8 cellular contexts compared by ENCODE assay signal in the genomic region with DNA sequence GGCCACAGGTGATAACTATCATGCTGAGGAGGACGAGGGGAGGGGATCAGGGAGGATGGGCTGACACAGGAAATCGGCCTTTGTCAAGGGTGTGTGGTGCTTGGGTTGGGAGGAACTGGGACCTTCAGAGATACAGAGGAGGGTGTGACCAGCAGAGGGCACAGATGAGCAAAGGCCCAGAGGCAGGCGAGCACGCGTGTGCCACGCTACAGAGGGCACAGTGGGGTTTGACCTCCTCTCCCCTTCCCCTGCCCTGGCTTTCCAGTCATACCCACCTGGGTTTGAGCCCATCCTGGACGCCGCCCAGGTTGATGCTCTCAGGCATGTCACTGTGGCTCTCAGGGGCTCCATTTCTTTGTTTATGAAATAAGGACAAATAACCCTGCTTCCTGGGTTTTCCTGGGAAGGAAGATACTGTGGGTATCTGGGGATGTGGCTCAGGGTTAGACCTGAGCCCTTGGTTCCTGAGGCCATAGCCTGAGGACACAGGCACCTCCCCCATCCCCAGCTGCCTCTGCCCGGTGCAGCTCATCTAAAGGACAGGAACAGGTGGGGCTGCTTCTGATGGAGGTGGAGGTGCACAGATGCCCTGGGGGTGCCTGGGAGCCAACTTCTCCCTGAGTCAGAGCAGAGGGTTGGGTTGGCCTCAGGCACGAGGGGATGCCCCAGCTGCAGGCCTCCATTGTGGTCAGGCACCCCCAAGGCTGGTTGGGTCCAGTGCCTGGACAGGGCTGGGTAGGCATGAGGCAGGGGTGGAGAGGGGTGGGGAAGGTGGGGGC. TPM values are rescaled to one million over a fixed set of nuclear protein-coding genes. Genes with fewer than 3 reads are reported as not detected.
DNase-seq lines count a peak whose midpoint lies in the region; TF ChIP-seq lines count a peak whose summit lies in the region.

No MANE protein-coding gene starts in this region.

- H3K36me3 ChIP-seq in GM06990 (ENCODE audit: control insufficient read depth, insufficient read depth, low read length): no peaks in the 10 kb centered on the region

- TF ChIP-seq CTCF in GM06990 (IDR thresholded peaks at IDR 0.05; ENCODE audit: insufficient read depth, low read length, poor library complexity, severe bottlenecking) (peak; percentile 94), dorsolateral prefrontal cortex (IDR thresholded peaks at IDR 0.05 in 54 of 56, conservative IDR thresholded peaks at IDR 0.05 in 2 of 56; ENCODE audit: low read depth in 1 of 56, partially characterized antibody in 56 of 56) (peak; percentile 14 to 82 (median 72))

- no peak overlapping the region for H3K4me3 ChIP-seq in GM06990 (replicated peaks; ENCODE audit: low read depth, low read length)
- no peak overlapping the region for H3K4me3 ChIP-seq in dorsolateral prefrontal cortex

- POLR2A ChIA-PET in HEK293T (lab: Yijun Ruan, JAX): interaction anchor here (0.5 to 0.9 kb wide), 2 partner anchors 11 to 138 kb away, joined by 3 read pairs; no protein-coding TSS in a partner anchor

- H3K27me3 ChIP-seq in GM06990 (replicated peaks; ENCODE audit: control insufficient read depth, insufficient read depth, low read length): no peaks in the 10 kb centered on the region
- no peaks in the 10 kb centered on the region for H3K27me3 ChIP-seq in dorsolateral prefrontal cortex

- no peak overlapping the region for H3K27ac ChIP-seq in dorsolateral prefrontal cortex

- intact Hi-C loops in dorsolateral prefrontal cortex (cut with DNase I): loop anchor here (5.0 kb wide), 2 partner anchors 108 to 128 kb away; no protein-coding TSS in a partner anchor

- DNase-seq in GM06990 (ENCODE audit: extremely low read depth, insufficient read length): peak; percentile 56
- peak; percentile 72 for DNase-seq in HEK293T (ENCODE audit: extremely low spot score)
- peak; percentile 18 for DNase-seq in NCI-H2171 (lab: John Stamatoyannopoulos, UW)
- peak; percentile 64 to 78 for DNase-seq in activated CD4-positive, alpha-beta T cell treated with anti-CD3 and anti-CD28 coated beads, Interleukin-2, amount 50 U/mL, for 24 hours (ENCODE audit: low read depth in 1 of 2, low spot score in 1 of 2)
- peak in 9 of 10 donors; percentile 38 to 74 (median 64) for DNase-seq in dorsolateral prefrontal cortex
- peak; percentile 79 for DNase-seq in medulla oblongata (ENCODE audit: extremely low spot score)
- DNase-seq in stimulated activated CD8-positive, alpha-beta memory T cell treated with anti-CD3 and anti-CD28 coated beads, Interleukin-4, amount 100 ng/mL, for 1 hour (ENCODE audit: low read depth in 2 of 2, low spot score in 1 of 2): peak; percentile 44 to 65
- no peak for DNase-seq in NCI-H1048 (lab: John Stamatoyannopoulos, UW)

- CTCF ChIA-PET in HEK293T (lab: Yijun Ruan, JAX): interaction anchor here (0.5 kb wide), 1 partner anchor 43 kb away, joined by 3 read pairs; no protein-coding TSS in a partner anchor

TF ChIP-seq in HEK293T, 16 proteins besides CTCF, POLR2A, EP300 and RAD21:
- TF ChIP-seq HDGF (IDR thresholded peaks at IDR 0.05; ENCODE audit: borderline replicate concordance): no peak
- no peak for TF ChIP-seq L3MBTL2 (conservative IDR thresholded peaks at IDR 0.05)
- no peak for TF ChIP-seq FOXK2 (IDR thresholded peaks at IDR 0.05)
- no peak for TF ChIP-seq ARNT (IDR thresholded peaks at IDR 0.05)
- no peak for TF ChIP-seq FOXM1 (IDR thresholded peaks at IDR 0.05; ENCODE audit: borderline replicate concordance)

RNA-seq across cellular contexts. Expression of a gene that starts 51.8 kb away (rescaled TPM):
- total RNA-seq in dorsolateral prefrontal cortex: 10 to 100 TPM in 37 of 120 experiments, 1 to 10 TPM in 83; 2.0 to 14.4 (median 8.4) TPM
